ENCODE assay signal across 14 cellular contexts in genomic region chr3:46972396-46972795, GRCh38. TPM values are rescaled to one million over a fixed set of nuclear protein-coding genes. Genes with fewer than 3 reads are reported as not detected.
DNase-seq lines count a peak whose midpoint lies in the region; ATAC-seq, FAIRE-seq and TF ChIP-seq lines count a peak whose summit lies in the region.
"Had no signal": no experiment of that assay in that cellular context is flagged by ENCODE, and none has a peak within 500 bp of the region (broad histone marks: within the 10 kb centered on the region; RNA-seq: fewer than 3 reads in every experiment).

No MANE protein-coding gene starts in this region.

- no peak for ATAC-seq in activated T-helper 17 cell treated with anti-CD3 and anti-CD28 coated beads, Interleukin-2, amount 50 U/mL, for 72 hours (replicated peaks)
- ATAC-seq in HG02759 (IDR thresholded peaks at IDR 0.05; ENCODE audit: unreplicated experiment) = no peak

- no peaks in the 10 kb centered on the region for H3K27me3 Mint-ChIP-seq in T-helper 1 cell treated with Interleukin-12 subunit alpha and Interleukin-12 subunit beta and Interleukin-4 antibody, amounts not matched to agents 30 μg/mL and 1 μg/mL, for 36 hours (ENCODE audit: low read depth)
- H3K27me3 Mint-ChIP-seq in activated T-helper 17 cell treated with anti-CD3 and anti-CD28 coated beads, Interleukin-2, amount 50 U/mL, for 72 hours = no peaks in the 10 kb centered on the region
- H3K27me3 Mint-ChIP-seq in nephron (ENCODE audit: low read depth) = no peaks in the 10 kb centered on the region

- FAIRE-seq in GM19239 (lab: Jason Lieb, UNC) (peak; percentile 82), frontal cortex (lab: Jason Lieb, UNC) (no peak)

- peaks cover 27% of the 10 kb centered on the region for H3K36me3 Mint-ChIP-seq in T-helper 1 cell treated with Interleukin-12 subunit alpha and Interleukin-12 subunit beta and Interleukin-4 antibody, amounts not matched to agents 30 μg/mL and 1 μg/mL, for 36 hours (ENCODE audit: low read depth)
- peaks cover 82% of the 10 kb centered on the region for H3K36me3 Mint-ChIP-seq in activated T-helper 17 cell treated with anti-CD3 and anti-CD28 coated beads, Interleukin-2, amount 50 U/mL, for 72 hours (ENCODE audit: low read depth)
- H3K36me3 Mint-ChIP-seq in nephron (ENCODE audit: low read depth) = peaks cover 8% of the 10 kb centered on the region

- peak overlapping the region; percentile 33 for H3K4me3 Mint-ChIP-seq in T-helper 1 cell treated with Interleukin-12 subunit alpha and Interleukin-12 subunit beta and Interleukin-4 antibody, amounts not matched to agents 30 μg/mL and 1 μg/mL, for 36 hours
- peak overlapping the region; percentile 81 for H3K4me3 Mint-ChIP-seq in activated T-helper 17 cell treated with anti-CD3 and anti-CD28 coated beads, Interleukin-2, amount 50 U/mL, for 72 hours
- H3K4me3 Mint-ChIP-seq in nephron = peak overlapping the region; percentile 34 to 69 (median 67)
- H3K4me3 Mint-ChIP-seq: nephron progenitor cell had no signal

- H3K9me3 Mint-ChIP-seq in T-helper 1 cell treated with Interleukin-12 subunit alpha and Interleukin-12 subunit beta and Interleukin-4 antibody, amounts not matched to agents 30 μg/mL and 1 μg/mL, for 36 hours = no peaks in the 10 kb centered on the region
- no peaks in the 10 kb centered on the region for H3K9me3 Mint-ChIP-seq in activated T-helper 17 cell treated with anti-CD3 and anti-CD28 coated beads, Interleukin-2, amount 50 U/mL, for 72 hours
- no peaks in the 10 kb centered on the region for H3K9me3 Mint-ChIP-seq in nephron
- H3K9me3 Mint-ChIP-seq: nephron progenitor cell had no signal

- peak overlapping the region; percentile 85 for H3K27ac Mint-ChIP-seq in T-helper 1 cell treated with Interleukin-12 subunit alpha and Interleukin-12 subunit beta and Interleukin-4 antibody, amounts not matched to agents 30 μg/mL and 1 μg/mL, for 36 hours
- peak overlapping the region; percentile 92 for H3K27ac Mint-ChIP-seq in activated T-helper 17 cell treated with anti-CD3 and anti-CD28 coated beads, Interleukin-2, amount 50 U/mL, for 72 hours
- H3K27ac Mint-ChIP-seq in nephron = no peak overlapping the region

- DNase-seq in T-helper 1 cell (no peak), GM19239 (ENCODE audit: insufficient read length, low spot score) (no peak), NOMO-1 treated with DMSO at 0.1 percent for 48 hours (lab: John Stamatoyannopoulos, UW; ENCODE audit: unreplicated experiment) (no peak), frontal cortex (ENCODE audit: low spot score in 2 of 2) (no peak)
- DNase-seq: hippocampal formation; NCI-H2081; NCI-H774; nephron progenitor cell; SHP77; stimulated activated CD4-positive, alpha-beta T cell treated with anti-CD3 and anti-CD28 coated beads, Interleukin-2, amount 100 ng/mL, for 48 hours had no signal

- peaks cover 67% of the 10 kb centered on the region for H3K4me1 Mint-ChIP-seq in T-helper 1 cell treated with Interleukin-12 subunit alpha and Interleukin-12 subunit beta and Interleukin-4 antibody, amounts not matched to agents 30 μg/mL and 1 μg/mL, for 36 hours (ENCODE audit: low read depth)
- H3K4me1 Mint-ChIP-seq in activated T-helper 17 cell treated with anti-CD3 and anti-CD28 coated beads, Interleukin-2, amount 50 U/mL, for 72 hours = peaks cover 51% of the 10 kb centered on the region
- H3K4me1 Mint-ChIP-seq in nephron = peaks cover 58% of the 10 kb centered on the region

- no peak for TF ChIP-seq CTCF in nephron (IDR thresholded peaks at IDR 0.05; ENCODE audit: unreplicated experiment in 3 of 3)

RNA-seq across cellular contexts. Expression of gene CCDC12, which starts 4.1 kb away (rescaled TPM):
- total RNA-seq in activated T-helper 17 cell treated with anti-CD3 and anti-CD28 coated beads, Interleukin-2, amount 50 U/mL, for 72 hours = 10 to 100 TPM; 46.9 to 59.8 TPM
- total RNA-seq in frontal cortex = 25.3 TPM

RNA-seq across cellular contexts. Expression of gene NBEAL2, which starts 7.1 kb away (rescaled TPM):
- 100 to 1,000 TPM; 140 to 169 TPM for total RNA-seq in activated T-helper 17 cell treated with anti-CD3 and anti-CD28 coated beads, Interleukin-2, amount 50 U/mL, for 72 hours
- total RNA-seq in frontal cortex = 4.9 TPM

Comparison
In these comparisons a context has a peak if more than half of its experiments do, and no peak if none do; other contexts are left out.
1. H3K27ac Mint-ChIP-seq: peak in T-helper 1 cell treated with Interleukin-12 subunit alpha and Interleukin-12 subunit beta and Interleukin-4 antibody, amounts not matched to agents 30 μg/mL and 1 μg/mL, for 36 hours (single experiment) and activated T-helper 17 cell treated with anti-CD3 and anti-CD28 coated beads, Interleukin-2, amount 50 U/mL, for 72 hours (single experiment); none in nephron (0 of 3).
2. RNA of gene NBEAL2, which starts 7.1 kb away (total RNA-seq): 140 to 169 TPM in activated T-helper 17 cell treated with anti-CD3 and anti-CD28 coated beads, Interleukin-2, amount 50 U/mL, for 72 hours; 4.9 TPM in frontal cortex (single experiment); every median in the first group is over 10 times any median in the second.
3. Peak in every context shown above with its lines, with median percentiles within 50 percentile points of each other: H3K4me3 Mint-ChIP-seq.